Comparison of ENCODE assay signal across 1 cellular context in genomic region chr2:30232027-30232800, GRCh38.
TF ChIP-seq lines count a peak whose summit lies in the region.

No MANE protein-coding gene starts in this region.

TF ChIP-seq in GM12878, 131 proteins besides CTCF, POLR2A, EP300 and RAD21 (continued from another document and continues in another):
- TF ChIP-seq, protein P1, sequence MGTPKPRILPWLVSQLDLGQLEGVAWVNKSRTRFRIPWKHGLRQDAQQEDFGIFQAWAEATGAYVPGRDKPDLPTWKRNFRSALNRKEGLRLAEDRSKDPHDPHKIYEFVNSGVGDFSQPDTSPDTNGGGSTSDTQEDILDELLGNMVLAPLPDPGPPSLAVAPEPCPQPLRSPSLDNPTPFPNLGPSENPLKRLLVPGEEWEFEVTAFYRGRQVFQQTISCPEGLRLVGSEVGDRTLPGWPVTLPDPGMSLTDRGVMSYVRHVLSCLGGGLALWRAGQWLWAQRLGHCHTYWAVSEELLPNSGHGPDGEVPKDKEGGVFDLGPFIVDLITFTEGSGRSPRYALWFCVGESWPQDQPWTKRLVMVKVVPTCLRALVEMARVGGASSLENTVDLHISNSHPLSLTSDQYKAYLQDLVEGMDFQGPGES (IDR thresholded peaks at IDR 0.05): no peak
- no peak for TF ChIP-seq TCF12 (IDR thresholded peaks at IDR 0.05; ENCODE audit: low read depth, low read length)
- TF ChIP-seq SREBF1 (IDR thresholded peaks at IDR 0.05; ENCODE audit: low read length): no peak
- no peak for TF ChIP-seq JUND (IDR thresholded peaks at IDR 0.05; ENCODE audit: low read depth, low read length)
- TF ChIP-seq SIN3A (IDR thresholded peaks at IDR 0.05; ENCODE audit: low read depth, low read length): no peak; the same call in none of the 2 replicates
- no peak for TF ChIP-seq SMC3 (IDR thresholded peaks at IDR 0.05; ENCODE audit: borderline replicate concordance, low read length)
- TF ChIP-seq EZH2 (IDR thresholded peaks at IDR 0.05; ENCODE audit: borderline replicate concordance, control insufficient read depth, low read depth, low read length): no peak
- TF ChIP-seq SRF (IDR thresholded peaks at IDR 0.05; ENCODE audit: low read depth in 2 of 2, low read length in 2 of 2): no peak
- TF ChIP-seq, protein P2, sequence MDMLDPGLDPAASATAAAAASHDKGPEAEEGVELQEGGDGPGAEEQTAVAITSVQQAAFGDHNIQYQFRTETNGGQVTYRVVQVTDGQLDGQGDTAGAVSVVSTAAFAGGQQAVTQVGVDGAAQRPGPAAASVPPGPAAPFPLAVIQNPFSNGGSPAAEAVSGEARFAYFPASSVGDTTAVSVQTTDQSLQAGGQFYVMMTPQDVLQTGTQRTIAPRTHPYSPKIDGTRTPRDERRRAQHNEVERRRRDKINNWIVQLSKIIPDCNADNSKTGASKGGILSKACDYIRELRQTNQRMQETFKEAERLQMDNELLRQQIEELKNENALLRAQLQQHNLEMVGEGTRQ (IDR thresholded peaks at IDR 0.05; ENCODE audit: borderline replicate concordance, low read depth, low read length): peak; percentile 43
- TF ChIP-seq, protein P3, sequence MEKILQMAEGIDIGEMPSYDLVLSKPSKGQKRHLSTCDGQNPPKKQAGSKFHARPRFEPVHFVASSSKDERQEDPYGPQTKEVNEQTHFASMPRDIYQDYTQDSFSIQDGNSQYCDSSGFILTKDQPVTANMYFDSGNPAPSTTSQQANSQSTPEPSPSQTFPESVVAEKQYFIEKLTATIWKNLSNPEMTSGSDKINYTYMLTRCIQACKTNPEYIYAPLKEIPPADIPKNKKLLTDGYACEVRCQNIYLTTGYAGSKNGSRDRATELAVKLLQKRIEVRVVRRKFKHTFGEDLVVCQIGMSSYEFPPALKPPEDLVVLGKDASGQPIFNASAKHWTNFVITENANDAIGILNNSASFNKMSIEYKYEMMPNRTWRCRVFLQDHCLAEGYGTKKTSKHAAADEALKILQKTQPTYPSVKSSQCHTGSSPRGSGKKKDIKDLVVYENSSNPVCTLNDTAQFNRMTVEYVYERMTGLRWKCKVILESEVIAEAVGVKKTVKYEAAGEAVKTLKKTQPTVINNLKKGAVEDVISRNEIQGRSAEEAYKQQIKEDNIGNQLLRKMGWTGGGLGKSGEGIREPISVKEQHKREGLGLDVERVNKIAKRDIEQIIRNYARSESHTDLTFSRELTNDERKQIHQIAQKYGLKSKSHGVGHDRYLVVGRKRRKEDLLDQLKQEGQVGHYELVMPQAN (conservative IDR thresholded peaks at IDR 0.05): no peak
- 0 out of 2 replicates have a peak, but pooled peaks have one; percentile 11 for TF ChIP-seq BACH1 (IDR thresholded peaks at IDR 0.05; ENCODE audit: borderline replicate concordance)
- no peak for TF ChIP-seq FOXK2 (IDR thresholded peaks at IDR 0.05)
- TF ChIP-seq PML (IDR thresholded peaks at IDR 0.05; ENCODE audit: low read length): no peak
- peak; percentile 21 for TF ChIP-seq LARP7 (IDR thresholded peaks at IDR 0.05)
- TF ChIP-seq MAX (IDR thresholded peaks at IDR 0.05; ENCODE audit: low read depth, low read length): no peak
- TF ChIP-seq ZNF384 (IDR thresholded peaks at IDR 0.05; ENCODE audit: borderline replicate concordance, low read depth, low read length): no peak
- TF ChIP-seq ZNF207 (IDR thresholded peaks at IDR 0.05; ENCODE audit: borderline replicate concordance): 0 out of 2 replicates have a peak, but pooled peaks have one; percentile 66
- TF ChIP-seq NRF1 (conservative IDR thresholded peaks at IDR 0.05; ENCODE audit: low read depth, low read length): no peak
- TF ChIP-seq, protein P4, sequence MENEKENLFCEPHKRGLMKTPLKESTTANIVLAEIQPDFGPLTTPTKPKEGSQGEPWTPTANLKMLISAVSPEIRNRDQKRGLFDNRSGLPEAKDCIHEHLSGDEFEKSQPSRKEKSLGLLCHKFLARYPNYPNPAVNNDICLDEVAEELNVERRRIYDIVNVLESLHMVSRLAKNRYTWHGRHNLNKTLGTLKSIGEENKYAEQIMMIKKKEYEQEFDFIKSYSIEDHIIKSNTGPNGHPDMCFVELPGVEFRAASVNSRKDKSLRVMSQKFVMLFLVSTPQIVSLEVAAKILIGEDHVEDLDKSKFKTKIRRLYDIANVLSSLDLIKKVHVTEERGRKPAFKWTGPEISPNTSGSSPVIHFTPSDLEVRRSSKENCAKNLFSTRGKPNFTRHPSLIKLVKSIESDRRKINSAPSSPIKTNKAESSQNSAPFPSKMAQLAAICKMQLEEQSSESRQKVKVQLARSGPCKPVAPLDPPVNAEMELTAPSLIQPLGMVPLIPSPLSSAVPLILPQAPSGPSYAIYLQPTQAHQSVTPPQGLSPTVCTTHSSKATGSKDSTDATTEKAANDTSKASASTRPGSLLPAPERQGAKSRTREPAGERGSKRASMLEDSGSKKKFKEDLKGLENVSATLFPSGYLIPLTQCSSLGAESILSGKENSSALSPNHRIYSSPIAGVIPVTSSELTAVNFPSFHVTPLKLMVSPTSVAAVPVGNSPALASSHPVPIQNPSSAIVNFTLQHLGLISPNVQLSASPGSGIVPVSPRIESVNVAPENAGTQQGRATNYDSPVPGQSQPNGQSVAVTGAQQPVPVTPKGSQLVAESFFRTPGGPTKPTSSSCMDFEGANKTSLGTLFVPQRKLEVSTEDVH (IDR thresholded peaks at IDR 0.05; ENCODE audit: low read depth, partially characterized antibody): no peak
- TF ChIP-seq KLF5 (IDR thresholded peaks at IDR 0.05; ENCODE audit: partially characterized antibody): no peak
- TF ChIP-seq CHD2 (IDR thresholded peaks at IDR 0.05; ENCODE audit: borderline replicate concordance, low read depth, low read length): no peak
- TF ChIP-seq, protein P5, sequence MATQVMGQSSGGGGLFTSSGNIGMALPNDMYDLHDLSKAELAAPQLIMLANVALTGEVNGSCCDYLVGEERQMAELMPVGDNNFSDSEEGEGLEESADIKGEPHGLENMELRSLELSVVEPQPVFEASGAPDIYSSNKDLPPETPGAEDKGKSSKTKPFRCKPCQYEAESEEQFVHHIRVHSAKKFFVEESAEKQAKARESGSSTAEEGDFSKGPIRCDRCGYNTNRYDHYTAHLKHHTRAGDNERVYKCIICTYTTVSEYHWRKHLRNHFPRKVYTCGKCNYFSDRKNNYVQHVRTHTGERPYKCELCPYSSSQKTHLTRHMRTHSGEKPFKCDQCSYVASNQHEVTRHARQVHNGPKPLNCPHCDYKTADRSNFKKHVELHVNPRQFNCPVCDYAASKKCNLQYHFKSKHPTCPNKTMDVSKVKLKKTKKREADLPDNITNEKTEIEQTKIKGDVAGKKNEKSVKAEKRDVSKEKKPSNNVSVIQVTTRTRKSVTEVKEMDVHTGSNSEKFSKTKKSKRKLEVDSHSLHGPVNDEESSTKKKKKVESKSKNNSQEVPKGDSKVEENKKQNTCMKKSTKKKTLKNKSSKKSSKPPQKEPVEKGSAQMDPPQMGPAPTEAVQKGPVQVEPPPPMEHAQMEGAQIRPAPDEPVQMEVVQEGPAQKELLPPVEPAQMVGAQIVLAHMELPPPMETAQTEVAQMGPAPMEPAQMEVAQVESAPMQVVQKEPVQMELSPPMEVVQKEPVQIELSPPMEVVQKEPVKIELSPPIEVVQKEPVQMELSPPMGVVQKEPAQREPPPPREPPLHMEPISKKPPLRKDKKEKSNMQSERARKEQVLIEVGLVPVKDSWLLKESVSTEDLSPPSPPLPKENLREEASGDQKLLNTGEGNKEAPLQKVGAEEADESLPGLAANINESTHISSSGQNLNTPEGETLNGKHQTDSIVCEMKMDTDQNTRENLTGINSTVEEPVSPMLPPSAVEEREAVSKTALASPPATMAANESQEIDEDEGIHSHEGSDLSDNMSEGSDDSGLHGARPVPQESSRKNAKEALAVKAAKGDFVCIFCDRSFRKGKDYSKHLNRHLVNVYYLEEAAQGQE (IDR thresholded peaks at IDR 0.05; ENCODE audit: low read depth, low read length): no peak
- TF ChIP-seq IRF4 (IDR thresholded peaks at IDR 0.05; ENCODE audit: low read depth, low read length): no peak
- TF ChIP-seq GATAD2B (conservative IDR thresholded peaks at IDR 0.05; ENCODE audit: low read depth): peak; percentile 50
- TF ChIP-seq ESRRA (IDR thresholded peaks at IDR 0.05; ENCODE audit: low read length): no peak
- no peak for TF ChIP-seq MYC (IDR thresholded peaks at IDR 0.05; ENCODE audit: insufficient read depth, insufficient read length, insufficient replicate concordance, low read length, severe bottlenecking)
- no peak for TF ChIP-seq MTA3 (IDR thresholded peaks at IDR 0.05; ENCODE audit: borderline replicate concordance, low read length)
- TF ChIP-seq HSF1 (IDR thresholded peaks at IDR 0.05; ENCODE audit: low read depth, low read length): no peak
- TF ChIP-seq ZBTB11 (CRISPR knock-in tag; IDR thresholded peaks at IDR 0.05): no peak
- TF ChIP-seq, protein P6, sequence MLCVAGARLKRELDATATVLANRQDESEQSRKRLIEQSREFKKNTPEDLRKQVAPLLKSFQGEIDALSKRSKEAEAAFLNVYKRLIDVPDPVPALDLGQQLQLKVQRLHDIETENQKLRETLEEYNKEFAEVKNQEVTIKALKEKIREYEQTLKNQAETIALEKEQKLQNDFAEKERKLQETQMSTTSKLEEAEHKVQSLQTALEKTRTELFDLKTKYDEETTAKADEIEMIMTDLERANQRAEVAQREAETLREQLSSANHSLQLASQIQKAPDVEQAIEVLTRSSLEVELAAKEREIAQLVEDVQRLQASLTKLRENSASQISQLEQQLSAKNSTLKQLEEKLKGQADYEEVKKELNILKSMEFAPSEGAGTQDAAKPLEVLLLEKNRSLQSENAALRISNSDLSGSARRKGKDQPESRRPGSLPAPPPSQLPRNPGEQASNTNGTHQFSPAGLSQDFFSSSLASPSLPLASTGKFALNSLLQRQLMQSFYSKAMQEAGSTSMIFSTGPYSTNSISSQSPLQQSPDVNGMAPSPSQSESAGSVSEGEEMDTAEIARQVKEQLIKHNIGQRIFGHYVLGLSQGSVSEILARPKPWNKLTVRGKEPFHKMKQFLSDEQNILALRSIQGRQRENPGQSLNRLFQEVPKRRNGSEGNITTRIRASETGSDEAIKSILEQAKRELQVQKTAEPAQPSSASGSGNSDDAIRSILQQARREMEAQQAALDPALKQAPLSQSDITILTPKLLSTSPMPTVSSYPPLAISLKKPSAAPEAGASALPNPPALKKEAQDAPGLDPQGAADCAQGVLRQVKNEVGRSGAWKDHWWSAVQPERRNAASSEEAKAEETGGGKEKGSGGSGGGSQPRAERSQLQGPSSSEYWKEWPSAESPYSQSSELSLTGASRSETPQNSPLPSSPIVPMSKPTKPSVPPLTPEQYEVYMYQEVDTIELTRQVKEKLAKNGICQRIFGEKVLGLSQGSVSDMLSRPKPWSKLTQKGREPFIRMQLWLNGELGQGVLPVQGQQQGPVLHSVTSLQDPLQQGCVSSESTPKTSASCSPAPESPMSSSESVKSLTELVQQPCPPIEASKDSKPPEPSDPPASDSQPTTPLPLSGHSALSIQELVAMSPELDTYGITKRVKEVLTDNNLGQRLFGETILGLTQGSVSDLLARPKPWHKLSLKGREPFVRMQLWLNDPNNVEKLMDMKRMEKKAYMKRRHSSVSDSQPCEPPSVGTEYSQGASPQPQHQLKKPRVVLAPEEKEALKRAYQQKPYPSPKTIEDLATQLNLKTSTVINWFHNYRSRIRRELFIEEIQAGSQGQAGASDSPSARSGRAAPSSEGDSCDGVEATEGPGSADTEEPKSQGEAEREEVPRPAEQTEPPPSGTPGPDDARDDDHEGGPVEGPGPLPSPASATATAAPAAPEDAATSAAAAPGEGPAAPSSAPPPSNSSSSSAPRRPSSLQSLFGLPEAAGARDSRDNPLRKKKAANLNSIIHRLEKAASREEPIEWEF (IDR thresholded peaks at IDR 0.05; ENCODE audit: insufficient replicate concordance, low read depth, low read length): no peak
- no peak for TF ChIP-seq YY1 (IDR thresholded peaks at IDR 0.05; ENCODE audit: low read depth, low read length)
